ENCODE assay signal across 19 cellular contexts in the genomic region with DNA sequence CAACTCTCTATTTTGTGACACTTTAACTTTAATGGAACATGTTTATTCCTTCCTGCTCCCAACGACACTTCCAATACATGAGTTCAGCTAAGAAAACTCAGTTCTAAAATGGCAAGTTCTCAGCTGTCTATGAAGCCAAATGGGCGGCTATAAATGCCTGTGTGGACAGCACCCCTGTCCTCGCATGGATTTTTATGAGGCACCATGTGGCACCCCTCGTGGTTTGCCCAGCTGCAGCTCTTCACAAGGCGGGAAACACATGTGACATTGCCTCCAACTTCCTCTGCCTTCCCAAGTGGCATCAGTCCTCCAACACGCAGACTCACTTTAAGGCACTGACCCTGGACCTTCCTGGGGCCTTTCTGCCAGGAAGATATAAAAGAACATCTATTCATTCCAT.
"Had no signal": no experiment of that assay in that cellular context is flagged by ENCODE, and none has a peak within 500 bp of the region (broad histone marks: within the 10 kb centered on the region; RNA-seq: fewer than 3 reads in every experiment).

No MANE protein-coding gene starts in this region.

- DNase-seq: activated CD8-positive, alpha-beta memory T cell treated with anti-CD3 and anti-CD28 coated beads, Interleukin-2, amount 50 U/mL, for 4 hours; activated naive CD4-positive, alpha-beta T cell; activated T-cell treated with anti-CD3 and anti-CD28 coated beads, Interleukin-2, amount 50 U/mL, for 4 hours; adrenal gland; brain microvascular endothelial cell; caudate nucleus; effector memory CD4-positive, alpha-beta T cell; head of caudate nucleus; naive B cell; posterior cingulate gyrus; sigmoid colon; stimulated activated CD4-positive, alpha-beta T cell treated with anti-CD3 and anti-CD28 coated beads, Interleukin-4, amount 100 ng/mL, for 24 hours; stimulated activated naive CD8-positive, alpha-beta T cell treated with anti-CD3 and anti-CD28 coated beads, Interleukin-15, Interleukin-2, amounts not matched to agents 100 U/mL and 50 U/mL, for 24 hours; T-helper 1 cell had no signal

- H3K27me3 ChIP-seq: adrenal gland, ascending aorta, brain microvascular endothelial cell, gastroesophageal sphincter, sigmoid colon had no signal

- H3K9me3 ChIP-seq: adrenal gland, ascending aorta, gastroesophageal sphincter, sigmoid colon had no signal

- H3K27me3 Mint-ChIP-seq: activated naive CD8-positive, alpha-beta T cell; naive B cell had no signal

- H3K9me3 Mint-ChIP-seq: activated T-cell treated with anti-CD3 and anti-CD28 coated beads, Interleukin-2, amount 50 U/mL, for 4 hours; activated T-helper 2 cell treated with anti-CD3 and anti-CD28 coated beads, Interferon-gamma antibody, Interleukin-2, Interleukin-4, amounts not matched to agents 10 μg/mL and 5 μg/mL and 100 μg/mL, durations not matched to agents 14 hours and 24 hours and 36 hours; naive B cell had no signal

- H3K4me1 Mint-ChIP-seq: naive B cell had no signal

- H3K36me3 Mint-ChIP-seq: activated naive CD8-positive, alpha-beta T cell; naive B cell had no signal

- H3K4me3 ChIP-seq: adrenal gland, ascending aorta, gastroesophageal sphincter, sigmoid colon had no signal

- H3K27ac Mint-ChIP-seq: activated naive CD8-positive, alpha-beta T cell; activated T-helper 2 cell treated with anti-CD3 and anti-CD28 coated beads, Interferon-gamma antibody, Interleukin-2, Interleukin-4, amounts not matched to agents 10 μg/mL and 5 μg/mL and 100 μg/mL, durations not matched to agents 14 hours and 24 hours and 36 hours; naive B cell had no signal

- H3K4me3 Mint-ChIP-seq: activated naive CD8-positive, alpha-beta T cell; activated T-cell treated with anti-CD3 and anti-CD28 coated beads, Interleukin-2, amount 50 U/mL, for 4 hours; naive B cell had no signal

- ATAC-seq: activated T-cell treated with anti-CD3 and anti-CD28 coated beads, Interleukin-2, amount 50 U/mL, for 4 hours; esophagus mucosa; gastroesophageal sphincter; stimulated activated naive CD8-positive, alpha-beta T cell treated with anti-CD3 and anti-CD28 coated beads, Interleukin-15, Interleukin-2, amounts not matched to agents 100 U/mL and 50 U/mL, for 24 hours had no signal

- H3K27ac ChIP-seq: adrenal gland, ascending aorta, brain microvascular endothelial cell, gastroesophageal sphincter, sigmoid colon had no signal

- H3K36me3 ChIP-seq: adrenal gland, ascending aorta, gastroesophageal sphincter, sigmoid colon had no signal
